Comparison of ENCODE assay signal across 8 cellular contexts in genomic region chrX:47649781-47650163, GRCh38. TPM values are rescaled to one million over a fixed set of nuclear protein-coding genes. Genes with fewer than 3 reads are reported as not detected.
DNase-seq lines count a peak whose midpoint lies in the region; ATAC-seq, FAIRE-seq and TF ChIP-seq lines count a peak whose summit lies in the region.

No MANE protein-coding gene starts in this region.

- H2AFZ ChIP-seq in K562 (ENCODE audit: low read depth, low read length) = no peak overlapping the region

- H3K79me2 ChIP-seq in K562 (ENCODE audit: control insufficient read depth, insufficient read depth, low read length) = peaks cover 49% of the 10 kb centered on the region

- H3K4me1 ChIP-seq in right atrium auricular region (peaks cover 0 to 8% of the 10 kb centered on the region in 2 donors), K562 (replicated peaks in 1 of 2; ENCODE audit: control insufficient read depth in 2 of 2, insufficient read depth in 2 of 2, low read length in 2 of 2) (peaks cover 21 to 29% of the 10 kb centered on the region in 2 experiments; a peak in 4 of 5 replicates), mesodermal cell (ENCODE audit: control insufficient read depth, insufficient read depth, low read length, poor library complexity, severe bottlenecking) (peaks cover 5% of the 10 kb centered on the region)

- no peak for TF ChIP-seq POLR2A in K562 (conservative IDR thresholded peaks at IDR 0.05)

- peak overlapping the region; percentile 93 for H3K4me2 ChIP-seq in K562 (ENCODE audit: insufficient read depth, low read length)

- BruUV-seq in K562 (replicated peaks; lab: Mats Ljungman, UMichigan) = no TSS peak

- no peak for TF ChIP-seq RAD21 in K562 (CRISPR knock-in tag; conservative IDR thresholded peaks at IDR 0.05 in 1 of 2, IDR thresholded peaks at IDR 0.05 in 1 of 2)

- H3K36me3 ChIP-seq in right atrium auricular region (peaks cover 7% of the 10 kb centered on the region), K562 (ENCODE audit: control insufficient read depth, insufficient read depth, low read length) (peaks cover 71% of the 10 kb centered on the region; the same call in 2 of the 3 replicates), mesodermal cell (ENCODE audit: control insufficient read depth, insufficient read depth, low read length) (peaks cover 12% of the 10 kb centered on the region)

- WGBS in K562 (ENCODE audit: insufficient coverage, low coverage, missing lambda C conversion rate) = 0% methylated on average over 8 of the region's 11 CpGs
- WGBS in mesodermal cell (ENCODE audit: insufficient coverage in 2 of 2), 2 experiments = no CpG with 5 or more reads among the region's 11 CpGs

- DNase-seq in right atrium auricular region (ENCODE audit: low spot score) = peak; percentile 50
- DNase-seq in left cardiac atrium = no peak
- DNase-seq in K562 (ENCODE audit: extremely low read depth in 1 of 4, low spot score in 3 of 4) = no peak
- no peak for DNase-seq in ACHN
- no peak for DNase-seq in NCI-H146 (lab: John Stamatoyannopoulos, UW)
- DNase-seq in NCI-H526 treated with DMSO at 0.1 percent for 48 hours (lab: John Stamatoyannopoulos, UW) = no peak
- DNase-seq in hypothalamus (lab: John Stamatoyannopoulos, UW) = no peak

- peak overlapping the region; percentile 69 to 70 for H3K4me3 ChIP-seq in right atrium auricular region
- H3K4me3 ChIP-seq in K562 = peak overlapping the region; percentile 85
- peak overlapping the region; percentile 57 for H3K4me3 ChIP-seq in mesodermal cell (ENCODE audit: extremely low read depth, insufficient read depth, low read length, poor library complexity, severe bottlenecking)

- peak overlapping the region; percentile 81 to 92 for H3K9ac ChIP-seq in K562 (ENCODE audit: insufficient read depth in 1 of 2, low read depth in 2 of 2, low read length in 2 of 2)

- in situ Hi-C loops in K562 (cut with MboI) = no loop called here
- in situ Hi-C loops in ACHN (cut with HindIII; ENCODE audit: low pct_ligation_motif_present, low pct_unique_long_range_greater_than_20kb, low sequenced_read_pairs) = no loop called here

- no peaks in the 10 kb centered on the region for H3K9me3 ChIP-seq in right atrium auricular region
- H3K9me3 ChIP-seq in K562 (replicated peaks; ENCODE audit: control insufficient read depth, insufficient read depth, low read depth, low read length) = no peaks in the 10 kb centered on the region
- H3K9me3 ChIP-seq in mesodermal cell (ENCODE audit: control insufficient read depth, low read length) = no peaks in the 10 kb centered on the region

- intact Hi-C loops in left cardiac atrium (cut with DNase I) = loop anchor here in 1 of 2 donors (10.0 kb wide), 2 partner anchors 375 to 455 kb away; partner anchors contain the start of gene UBA1
- intact Hi-C loops in K562 (cut with micrococcal nuclease) = loop anchor here (5.0 kb wide), 1 partner anchor 87 kb away; the partner anchor contains the start of gene ARAF

- H3K27ac ChIP-seq in right atrium auricular region = peak overlapping the region; percentile 86 to 91
- H3K27ac ChIP-seq in K562 (ENCODE audit: extremely low read depth, low read depth, low read length) = peak overlapping the region; percentile 88
- no peak overlapping the region for H3K27ac ChIP-seq in mesodermal cell (ENCODE audit: low read depth, low read length, severe bottlenecking)

- H3K27me3 ChIP-seq in right atrium auricular region = no peaks in the 10 kb centered on the region
- no peaks in the 10 kb centered on the region for H3K27me3 ChIP-seq in K562 (ENCODE audit: control insufficient read depth in 2 of 2, insufficient read depth in 2 of 2, low read length in 2 of 2)

- POLR2A ChIA-PET in K562 (lab: Yijun Ruan, JAX) = interaction anchor here (0.8 to 1.3 kb wide), 2 partner anchors 9 to 16 kb away, joined by 3 to 4 read pairs; no protein-coding TSS in a partner anchor

- no peak for TF ChIP-seq EP300 in K562 (IDR thresholded peaks at IDR 0.05; ENCODE audit: low read length)

- no peak for FAIRE-seq in K562 (lab: Jason Lieb, UNC)

- H4K20me1 ChIP-seq in K562 (replicated peaks; ENCODE audit: control insufficient read depth, insufficient read depth, low read length) = no peaks in the 10 kb centered on the region

- CTCF ChIA-PET in K562 (lab: Yijun Ruan, JAX; ENCODE audit: low intra/inter-chr PET ratio) = no interaction called here

- no peaks in the 10 kb centered on the region for H3K9me1 ChIP-seq in K562 (ENCODE audit: control insufficient read depth, insufficient read depth, low read length)

- TF ChIP-seq CTCF in right atrium auricular region (IDR thresholded peaks at IDR 0.05) (no peak), K562 (IDR thresholded peaks at IDR 0.05 in 2 of 3, conservative IDR thresholded peaks at IDR 0.05 in 1 of 3; ENCODE audit: insufficient read depth in 2 of 3, low read depth in 1 of 3, low read length in 3 of 3) (no peak)

- no peak for ATAC-seq in left cardiac atrium
- ATAC-seq in K562 = no peak

RNA-seq across cellular contexts. Expression of gene ELK1, which starts 0.6 kb away (rescaled TPM):
- 10 to 100 TPM; 21.9 to 28.9 TPM for total RNA-seq in right atrium auricular region
- 10 to 100 TPM; 18.5 to 32.2 TPM for total RNA-seq in left cardiac atrium
- 32.0 and 32.5 TPM in 2 replicates for total RNA-seq in K562 (2011; cell fraction: chromatin; rRNA removed; ENCODE audit: low replicate concordance)
- 20.1 and 21.2 TPM in 2 replicates for total RNA-seq in K562 (2011; cell fraction: nucleolus; rRNA removed)
- 32.9 and 71.1 TPM in 2 replicates for total RNA-seq in K562 (2011; cell fraction: nucleoplasm; rRNA removed)
- total RNA-seq in K562 (2014; rRNA removed) = 37.8 and 47.8 TPM in 2 replicates
- total RNA-seq in K562 (2014; rRNA removed; fragmentation: Illumina TruSeq; extraction: Trizol) = 23.6 and 24.5 TPM in 2 replicates
- 21.2 and 21.6 TPM in 2 replicates for total RNA-seq in K562 (2015; rRNA removed; fragmentation: Illumina TruSeq; extraction: Trizol)
- total RNA-seq in K562 (2021) = 62.5 and 74.9 TPM in 2 replicates
- 26.5 and 29.5 TPM in 2 replicates for polyA plus RNA-seq in K562 (2011; rRNA removed)
- polyA plus RNA-seq in K562 (2011; cell fraction: cytosol; rRNA removed) = 36.1 and 65.1 TPM in 2 replicates
- 31.3 and 44.0 TPM in 2 replicates for polyA plus RNA-seq in K562 (2011; cell fraction: nucleus; rRNA removed)
- 40.7 and 46.4 TPM in 2 replicates for polyA plus RNA-seq in K562 (2012)
- 49.6 and 65.2 TPM in 2 replicates for polyA plus RNA-seq in K562 (2014; fragmentation: Illumina TruSeq; extraction: Trizol)
- 1 to 10 TPM; 4.4 to 4.6 TPM for polyA plus RNA-seq in K562 (2014; fragmentation: Nextera tagmentation; extraction: Ambion mirVana)
- 30.0 and 30.1 TPM in 2 replicates for polyA plus RNA-seq in K562 (2014; rRNA removed)
- 17.1 and 17.8 TPM in 2 replicates for polyA minus RNA-seq in K562 (2011; rRNA and poly(A)+ RNA removed)
- polyA minus RNA-seq in K562 (2011; cell fraction: cytosol; rRNA and poly(A)+ RNA removed) = 26.9 and 30.2 TPM in 2 replicates
- polyA minus RNA-seq in K562 (2011; cell fraction: nucleus; rRNA and poly(A)+ RNA removed) = 9.4 and 10.1 TPM in 2 replicates
- 30.3 TPM for polyA plus RNA-seq in mesodermal cell (2013, experiment 1 of 2)
- 25.9 TPM for polyA plus RNA-seq in mesodermal cell (2013, experiment 2 of 2)

RNA-seq across cellular contexts. Expression of gene UXT, which starts 9.2 kb away (rescaled TPM):
- 100 to 1,000 TPM; 108 to 158 TPM for total RNA-seq in right atrium auricular region
- total RNA-seq in left cardiac atrium = 10 to 100 TPM; 89.6 to 99.9 TPM
- 67.5 and 87.0 TPM in 2 replicates for total RNA-seq in K562 (2011; cell fraction: chromatin; rRNA removed; ENCODE audit: low replicate concordance)
- 91.2 and 94.6 TPM in 2 replicates for total RNA-seq in K562 (2011; cell fraction: nucleolus; rRNA removed)
- 97.3 and 117 TPM in 2 replicates for total RNA-seq in K562 (2011; cell fraction: nucleoplasm; rRNA removed)
- 201 and 206 TPM in 2 replicates for total RNA-seq in K562 (2014; rRNA removed)
- 199 and 204 TPM in 2 replicates for total RNA-seq in K562 (2014; rRNA removed; fragmentation: Illumina TruSeq; extraction: Trizol)
- total RNA-seq in K562 (2015; rRNA removed; fragmentation: Illumina TruSeq; extraction: Trizol) = 184 and 206 TPM in 2 replicates
- total RNA-seq in K562 (2021) = 181 and 185 TPM in 2 replicates
- 260 and 275 TPM in 2 replicates for polyA plus RNA-seq in K562 (2011; rRNA removed)
- 259 and 265 TPM in 2 replicates for polyA plus RNA-seq in K562 (2011; cell fraction: cytosol; rRNA removed)
- polyA plus RNA-seq in K562 (2011; cell fraction: nucleus; rRNA removed) = 182 and 231 TPM in 2 replicates
- 283 and 337 TPM in 2 replicates for polyA plus RNA-seq in K562 (2012)
- polyA plus RNA-seq in K562 (2014; fragmentation: Illumina TruSeq; extraction: Trizol) = 279 and 300 TPM in 2 replicates
- 100 to 1,000 TPM; 141 to 167 TPM for polyA plus RNA-seq in K562 (2014; fragmentation: Nextera tagmentation; extraction: Ambion mirVana)
- 265 and 285 TPM in 2 replicates for polyA plus RNA-seq in K562 (2014; rRNA removed)
- polyA minus RNA-seq in K562 (2011; rRNA and poly(A)+ RNA removed) = 74.0 and 75.4 TPM in 2 replicates
- 52.3 and 53.6 TPM in 2 replicates for polyA minus RNA-seq in K562 (2011; cell fraction: cytosol; rRNA and poly(A)+ RNA removed)
- polyA minus RNA-seq in K562 (2011; cell fraction: nucleus; rRNA and poly(A)+ RNA removed) = 46.6 and 75.3 TPM in 2 replicates
- polyA plus RNA-seq in mesodermal cell (2013, experiment 1 of 2) = 128 TPM
- 123 TPM for polyA plus RNA-seq in mesodermal cell (2013, experiment 2 of 2)

RNA-seq across cellular contexts. Expression of gene CFP, which starts 20.0 kb away (rescaled TPM):
- total RNA-seq in right atrium auricular region (1 to 10 TPM; 2.2 to 6.3 TPM), left cardiac atrium (10 to 100 TPM in 1 of 2 donors, 1 to 10 TPM in 1; 3.9 to 10.9 TPM), K562 (2014; rRNA removed) (0.41 and 2.1 TPM in 2 replicates), K562 (2014; rRNA removed; fragmentation: Illumina TruSeq; extraction: Trizol) (0.26 and 0.55 TPM in 2 replicates), K562 (2015; rRNA removed; fragmentation: Illumina TruSeq; extraction: Trizol) (1.1 and 1.5 TPM in 2 replicates), K562 (2021) (0.89 and 2.0 TPM in 2 replicates)
- 0.92 and 1.3 TPM in 2 replicates for total RNA-seq in K562 (2011; cell fraction: chromatin; rRNA removed; ENCODE audit: low replicate concordance)
- total RNA-seq in K562 (2011; cell fraction: nucleolus; rRNA removed) = 0.53 and 0.67 TPM in 2 replicates
- total RNA-seq in K562 (2011; cell fraction: nucleoplasm; rRNA removed) = 1.1 and 1.2 TPM in 2 replicates
- polyA plus RNA-seq in K562 (2011; rRNA removed) (0.28 and 0.93 TPM in 2 replicates), K562 (2014; fragmentation: Illumina TruSeq; extraction: Trizol) (0.79 and 1.2 TPM in 2 replicates), K562 (2014; fragmentation: Nextera tagmentation; extraction: Ambion mirVana) (under 1 TPM; 0.18 to 0.28 TPM), K562 (2014; rRNA removed) (1.2 and 2.0 TPM in 2 replicates)
- 0.72 and 0.88 TPM in 2 replicates for polyA plus RNA-seq in K562 (2011; cell fraction: cytosol; rRNA removed)
- polyA plus RNA-seq in K562 (2011; cell fraction: nucleus; rRNA removed) = 0.68 and 0.97 TPM in 2 replicates
- polyA plus RNA-seq in K562 (2012) = 2.0 and 5.5 TPM in 2 replicates
- polyA minus RNA-seq in K562 (2011; rRNA and poly(A)+ RNA removed) = 0.07 and 0.09 TPM in 2 replicates
- polyA minus RNA-seq in K562 (2011; cell fraction: cytosol; rRNA and poly(A)+ RNA removed) = 0.48 TPM in 1 of 2 replicates, not detected in the other
- 0.27 and 0.56 TPM in 2 replicates for polyA minus RNA-seq in K562 (2011; cell fraction: nucleus; rRNA and poly(A)+ RNA removed)
- polyA plus RNA-seq in mesodermal cell (2013, experiment 1 of 2) = 2.3 TPM
- 1.9 TPM for polyA plus RNA-seq in mesodermal cell (2013, experiment 2 of 2)

RNA-seq across cellular contexts. Expression of gene SYN1, which starts 30.1 kb away (rescaled TPM):
- total RNA-seq in right atrium auricular region = 1 to 10 TPM; 6.4 to 7.0 TPM
- 1 to 10 TPM; 4.4 to 7.0 TPM for total RNA-seq in left cardiac atrium
- total RNA-seq in K562 (2011; cell fraction: chromatin; rRNA removed; ENCODE audit: low replicate concordance) = 0.88 and 1.1 TPM in 2 replicates
- total RNA-seq in K562 (2011; cell fraction: nucleolus; rRNA removed) = 0.26 TPM in 1 of 2 replicates, not detected in the other
- 0.66 TPM in 1 of 2 replicates, not detected in the other for total RNA-seq in K562 (2011; cell fraction: nucleoplasm; rRNA removed)
- 0.18 TPM in 1 of 2 replicates, not detected in the other for total RNA-seq in K562 (2014; rRNA removed)
- 0.10 and 0.15 TPM in 2 replicates for total RNA-seq in K562 (2014; rRNA removed; fragmentation: Illumina TruSeq; extraction: Trizol)
- not detected in 2 replicates for total RNA-seq in K562 (2015; rRNA removed; fragmentation: Illumina TruSeq; extraction: Trizol)
- total RNA-seq in K562 (2021) = 0.24 and 0.38 TPM in 2 replicates
- polyA plus RNA-seq in K562 (2011; rRNA removed) = 0.01 and 0.12 TPM in 2 replicates
- 0.10 and 0.15 TPM in 2 replicates for polyA plus RNA-seq in K562 (2011; cell fraction: cytosol; rRNA removed)
- 0.18 and 0.42 TPM in 2 replicates for polyA plus RNA-seq in K562 (2011; cell fraction: nucleus; rRNA removed)
- polyA plus RNA-seq in K562 (2012) = 0.30 and 0.66 TPM in 2 replicates
- 0.14 and 0.28 TPM in 2 replicates for polyA plus RNA-seq in K562 (2014; fragmentation: Illumina TruSeq; extraction: Trizol)
- polyA plus RNA-seq in K562 (2014; fragmentation: Nextera tagmentation; extraction: Ambion mirVana) = under 1 TPM in 1 of 2 experiments, not detected in 1; 0.07 TPM
- polyA plus RNA-seq in K562 (2014; rRNA removed) = 0.24 TPM in 1 of 2 replicates, not detected in the other
- polyA minus RNA-seq in K562 (2011; rRNA and poly(A)+ RNA removed) = 0.09 and 1.2 TPM in 2 replicates
- polyA minus RNA-seq in K562 (2011; cell fraction: cytosol; rRNA and poly(A)+ RNA removed) = 0.36 and 1.2 TPM in 2 replicates
- 0.13 and 0.22 TPM in 2 replicates for polyA minus RNA-seq in K562 (2011; cell fraction: nucleus; rRNA and poly(A)+ RNA removed)
- 2.8 TPM for polyA plus RNA-seq in mesodermal cell (2013, experiment 1 of 2)
- 4.9 TPM for polyA plus RNA-seq in mesodermal cell (2013, experiment 2 of 2)
